In the genomic region with DNA sequence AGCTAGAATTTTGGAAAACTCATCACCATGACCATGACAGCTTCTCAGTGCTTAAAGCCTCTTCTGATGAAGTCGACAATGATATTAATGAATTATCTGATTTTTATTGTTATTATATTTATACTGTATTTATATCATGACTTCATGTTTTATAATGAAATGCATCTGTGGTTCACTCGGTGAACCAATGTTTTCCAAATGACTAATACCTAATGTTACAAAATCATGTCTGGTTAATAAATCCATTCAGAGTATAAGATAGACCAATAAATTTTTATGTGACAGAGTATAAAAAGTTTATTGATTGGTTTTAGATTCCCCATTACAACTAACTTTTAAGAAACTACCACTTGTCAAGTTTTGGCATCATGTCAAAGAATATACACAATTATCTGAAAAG, we compare ENCODE assay signal across 16 cellular contexts.
"Had no signal": no experiment of that assay in that cellular context is flagged by ENCODE, and none has a peak within 500 bp of the region (broad histone marks: within the 10 kb centered on the region; RNA-seq: fewer than 3 reads in every experiment).

No MANE protein-coding gene starts in this region.

- H3K27ac ChIP-seq: epithelial cell of prostate, heart left ventricle, spleen had no signal

- DNase-seq: activated CD4-positive, alpha-beta memory T cell treated with anti-CD3 and anti-CD28 coated beads, Interleukin-2, amount 10 ng/mL, durations not matched to agents 7 days and 5 days; activated CD4-positive, alpha-beta T cell treated with anti-CD3 and anti-CD28 coated beads for 1 hour; activated naive CD4-positive, alpha-beta T cell treated with Interleukin-2 at 50 U/mL for 16 hours; effector memory CD4-positive, alpha-beta T cell; foreskin melanocyte; heart left ventricle; natural killer cell; nucleus accumbens; right cardiac atrium; spleen; stimulated activated CD4-positive, alpha-beta T cell treated with anti-CD3 and anti-CD28 coated beads, Interleukin-1b, Interleukin-23, amount 100 ng/mL, for 48 hours; trophoblast cell had no signal

- H3K4me3 ChIP-seq: heart left ventricle, spleen had no signal

- H3K9me3 ChIP-seq: heart left ventricle, spleen had no signal

- FAIRE-seq: islet of Langerhans had no signal

- H3K27me3 ChIP-seq: heart left ventricle, spleen had no signal

- H3K36me3 ChIP-seq: heart left ventricle, spleen had no signal

- ATAC-seq: heart left ventricle; left lobe of liver; natural killer cell; right cardiac atrium; stimulated activated memory B cell treated with anti-CD40 and anti-IgM and Interleukin-4, amounts not matched to agents 10 μg/mL and 1 μg/mL and 100 μg/mL, for 72 hours had no signal
